15 cellular contexts compared by ENCODE assay signal in the genomic region with DNA sequence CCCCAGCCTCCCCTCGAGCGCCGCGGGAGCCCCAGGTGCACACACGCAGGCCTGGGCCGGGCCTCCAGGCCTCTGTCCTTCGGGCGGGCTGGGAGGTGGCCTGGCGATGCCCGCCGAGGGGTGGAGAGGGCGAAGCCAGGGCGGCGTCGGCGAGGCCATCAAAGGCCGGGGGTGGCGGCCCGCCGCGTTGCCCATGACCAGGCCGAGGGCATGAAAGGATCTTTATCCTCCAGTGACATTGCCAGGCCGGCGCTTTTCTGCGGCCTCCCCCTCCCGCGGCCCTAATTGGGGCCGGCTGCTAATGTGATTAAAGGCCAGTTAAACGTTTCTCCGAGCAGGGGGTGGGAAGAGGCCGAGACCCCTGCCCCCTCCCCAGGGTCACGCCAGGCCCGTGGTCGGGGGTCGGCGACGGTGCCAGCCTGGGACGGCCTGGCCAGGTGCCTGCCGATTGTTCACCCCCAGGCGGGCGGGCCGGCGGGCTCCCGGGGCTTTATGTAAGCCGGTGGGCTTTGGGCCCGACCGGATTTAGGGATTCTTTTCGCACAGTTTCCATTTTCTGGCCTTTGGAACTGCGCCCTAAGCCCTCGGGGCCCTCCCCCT.
"Had no signal": no experiment of that assay in that cellular context is flagged by ENCODE, and none has a peak within 500 bp of the region (broad histone marks: within the 10 kb centered on the region; RNA-seq: fewer than 3 reads in every experiment).

No MANE protein-coding gene starts in this region.

- H3K36me3 ChIP-seq: breast epithelium, heart right ventricle, lower lobe of right lung, prostate gland, stomach, thyroid gland had no signal

- H3K9me3 ChIP-seq: breast epithelium, heart right ventricle, lower lobe of right lung, prostate gland, stomach, thyroid gland had no signal

- DNase-seq: activated CD4-positive, alpha-beta T cell treated with anti-CD3 and anti-CD28 coated beads, Interleukin-2, amount 50 U/mL, for 48 hours; activated CD8-positive, alpha-beta memory T cell treated with anti-CD3 and anti-CD28 coated beads, Interleukin-2, amount 10 ng/mL, durations not matched to agents 7 days and 5 days; activated gamma-delta T cell; activated naive CD8-positive, alpha-beta T cell treated with anti-CD3 and anti-CD28 coated beads for 36 hours; activated T-cell treated with anti-CD3 and anti-CD28 coated beads, Interleukin-2, amount 50 U/mL, for 24 hours; heart right ventricle; lower lobe of right lung; occipital lobe; stomach; thyroid gland had no signal

- H3K27ac ChIP-seq: breast epithelium, dorsolateral prefrontal cortex, heart right ventricle, lower lobe of right lung, prostate gland, stomach, thyroid gland had no signal

- H3K4me1 ChIP-seq: prostate gland had no signal

- FAIRE-seq: frontal cortex had no signal

- ATAC-seq: activated CD8-positive, alpha-beta memory T cell treated with anti-CD3 and anti-CD28 coated beads, Interleukin-2, amount 10 ng/mL, durations not matched to agents 7 days and 5 days; heart right ventricle; naive thymus-derived CD4-positive, alpha-beta T cell had no signal

- H3K4me3 ChIP-seq: thyroid gland had no signal
